8 cellular contexts compared by ENCODE assay signal in genomic region chr12:131711551-131712205, GRCh38. TPM values are rescaled to one million over a fixed set of nuclear protein-coding genes. Genes with fewer than 3 reads are reported as not detected.
A peak's percentile ranks its signal among the peaks of the same experiment; 100 is the strongest.
DNase-seq lines count a peak whose midpoint lies in the region; ATAC-seq and TF ChIP-seq lines count a peak whose summit lies in the region.

No MANE protein-coding gene starts in this region.

- peaks cover 19% of the 10 kb centered on the region for H3K4me1 ChIP-seq in adipocyte (ENCODE audit: control insufficient read depth, insufficient read depth, low read length)
- H3K4me1 ChIP-seq in liver (ENCODE audit: control insufficient read depth in 4 of 4, insufficient read depth in 4 of 4, low read length in 3 of 4): peaks cover 11 to 23% (median 18%) of the 10 kb centered on the region in 4 donors
- H3K4me1 ChIP-seq in upper lobe of left lung: peaks cover 18 to 32% (median 25%) of the 10 kb centered on the region in 4 donors

- H3K4me3 ChIP-seq in adipocyte (ENCODE audit: low read length) (peak overlapping the region; percentile 99), liver (ENCODE audit: low read depth in 1 of 3, low read length in 3 of 3) (peak overlapping the region; percentile 75 to 91 (median 85)), upper lobe of left lung (peak overlapping the region; percentile 93 to 99 (median 96))

- H3K9ac ChIP-seq in adipocyte (ENCODE audit: low read length) (peak overlapping the region; percentile 91), liver (ENCODE audit: low read depth in 1 of 2, low read length in 2 of 2) (peak overlapping the region; percentile 74 to 92)

- H3K27me3 ChIP-seq in adipocyte (replicated peaks; ENCODE audit: control insufficient read depth, insufficient read depth, low read length) (no peaks in the 10 kb centered on the region), liver (ENCODE audit: control insufficient read depth in 4 of 4, insufficient read depth in 4 of 4, low read length in 3 of 4) (no peaks in the 10 kb centered on the region), upper lobe of left lung (no peaks in the 10 kb centered on the region)

- H3K27ac Mint-ChIP-seq in stimulated activated naive CD8-positive, alpha-beta T cell treated with anti-CD3 and anti-CD28 coated beads, Interleukin-15, Interleukin-2, amounts not matched to agents 100 ng/mL and 50 ng/mL, for 24 hours: peak overlapping the region; percentile 99

- no peak for ATAC-seq in stimulated activated naive CD8-positive, alpha-beta T cell treated with anti-CD3 and anti-CD28 coated beads, Interleukin-15, Interleukin-2, amounts not matched to agents 100 U/mL and 50 U/mL, for 24 hours
- no peak for ATAC-seq in upper lobe of left lung (ENCODE audit: low FRiP score in 2 of 2)
- no peak for ATAC-seq in GM21717 (IDR thresholded peaks at IDR 0.05; ENCODE audit: unreplicated experiment)

- TF ChIP-seq CTCF in liver (IDR thresholded peaks at IDR 0.05; ENCODE audit: low read depth, low read length, missing input control): no peak
- no peak for TF ChIP-seq CTCF in upper lobe of left lung (IDR thresholded peaks at IDR 0.05)

- H3K36me3 Mint-ChIP-seq in stimulated activated naive CD8-positive, alpha-beta T cell treated with anti-CD3 and anti-CD28 coated beads, Interleukin-15, Interleukin-2, amounts not matched to agents 100 ng/mL and 50 ng/mL, for 24 hours (ENCODE audit: low read depth): peaks cover 40% of the 10 kb centered on the region

- H3K9me3 ChIP-seq in adipocyte (ENCODE audit: control insufficient read depth, low read length) (no peaks in the 10 kb centered on the region), liver (ENCODE audit: control insufficient read depth in 4 of 4, low read length in 3 of 4) (no peaks in the 10 kb centered on the region), upper lobe of left lung (no peaks in the 10 kb centered on the region)

- no peak for TF ChIP-seq POLR2A in upper lobe of left lung (IDR thresholded peaks at IDR 0.05)

- 1% methylated on average over 37 of the region's 37 CpGs for WGBS in liver
- 0 to 1% methylated on average over 29 to 35 of the region's 37 CpGs for WGBS in upper lobe of left lung, 2 donors

- no peaks in the 10 kb centered on the region for H3K9me3 Mint-ChIP-seq in stimulated activated naive CD8-positive, alpha-beta T cell treated with anti-CD3 and anti-CD28 coated beads, Interleukin-15, Interleukin-2, amounts not matched to agents 100 ng/mL and 50 ng/mL, for 24 hours

- no peak for TF ChIP-seq RAD21 in liver (IDR thresholded peaks at IDR 0.05)

- peak overlapping the region; percentile 98 for H3K4me3 Mint-ChIP-seq in stimulated activated naive CD8-positive, alpha-beta T cell treated with anti-CD3 and anti-CD28 coated beads, Interleukin-15, Interleukin-2, amounts not matched to agents 100 ng/mL and 50 ng/mL, for 24 hours

- H3K36me3 ChIP-seq in adipocyte (ENCODE audit: control insufficient read depth, insufficient read depth, low read length, severe bottlenecking) (peaks cover 29% of the 10 kb centered on the region), liver (ENCODE audit: control insufficient read depth in 4 of 4, insufficient read depth in 3 of 4, low read depth in 1 of 4, low read length in 3 of 4) (peaks cover 12 to 29% (median 28%) of the 10 kb centered on the region in 4 donors), upper lobe of left lung (peaks cover 18 to 34% (median 28%) of the 10 kb centered on the region in 4 donors)

- no peaks in the 10 kb centered on the region for H3K27me3 Mint-ChIP-seq in stimulated activated naive CD8-positive, alpha-beta T cell treated with anti-CD3 and anti-CD28 coated beads, Interleukin-15, Interleukin-2, amounts not matched to agents 100 ng/mL and 50 ng/mL, for 24 hours

- DNase-seq in stimulated activated naive CD8-positive, alpha-beta T cell treated with anti-CD3 and anti-CD28 coated beads, Interleukin-15, Interleukin-2, amounts not matched to agents 100 U/mL and 50 U/mL, for 24 hours: no peak
- peak; percentile 19 for DNase-seq in adipocyte (ENCODE audit: low read depth)
- DNase-seq in upper lobe of left lung: peak in 1 of 2 donors; percentile 61
- DNase-seq in activated gamma-delta T cell treated with Interleukin-2 at 50 U/mL for 16 hours: no peak
- DNase-seq in GM03348 (ENCODE audit: low spot score): no peak

- H3K27ac ChIP-seq in liver (ENCODE audit: low read depth in 1 of 2, low read length in 2 of 2) (no peak overlapping the region), upper lobe of left lung (peak overlapping the region; percentile 96 to 97 (median 96))

- peaks cover 35% of the 10 kb centered on the region for H3K4me1 Mint-ChIP-seq in stimulated activated naive CD8-positive, alpha-beta T cell treated with anti-CD3 and anti-CD28 coated beads, Interleukin-15, Interleukin-2, amounts not matched to agents 100 ng/mL and 50 ng/mL, for 24 hours (ENCODE audit: low read depth)

- TF ChIP-seq EP300 in upper lobe of left lung (IDR thresholded peaks at IDR 0.05): no peak

TF ChIP-seq in liver, 16 proteins besides CTCF, POLR2A, EP300 and RAD21:
- TF ChIP-seq MAX (IDR thresholded peaks at IDR 0.05) (no peak), RXRA (IDR thresholded peaks at IDR 0.05) (no peak), REST (IDR thresholded peaks at IDR 0.05) (no peak), TAF1 (conservative IDR thresholded peaks at IDR 0.05) (no peak), ATF3 (IDR thresholded peaks at IDR 0.05) (no peak), HNF4A (conservative IDR thresholded peaks at IDR 0.05) (no peak), NR2F2 (IDR thresholded peaks at IDR 0.05) (no peak), ZBTB33 (IDR thresholded peaks at IDR 0.05) (no peak), JUND (IDR thresholded peaks at IDR 0.05) (no peak), GABPA (IDR thresholded peaks at IDR 0.05 in 1 of 2, conservative IDR thresholded peaks at IDR 0.05 in 1 of 2) (no peak), EGR1 (IDR thresholded peaks at IDR 0.05; ENCODE audit: low read depth in 2 of 2) (no peak), HNF4G (IDR thresholded peaks at IDR 0.05) (no peak), YY1 (IDR thresholded peaks at IDR 0.05) (no peak), SP1 (IDR thresholded peaks at IDR 0.05) (no peak), FOXA2 (IDR thresholded peaks at IDR 0.05) (no peak), FOXA1 (IDR thresholded peaks at IDR 0.05) (no peak)

RNA-seq across cellular contexts. Expression of gene SFSWAP, which starts 0.8 kb away (rescaled TPM):
- 10 to 100 TPM; 12.2 to 21.6 TPM for total RNA-seq in liver
- 1 to 10 TPM; 6.1 to 7.9 TPM for polyA plus RNA-seq in liver
- 100 to 1,000 TPM in 1 of 6 donors, 10 to 100 TPM in 5; 33.9 to 136 (median 51.4) TPM for total RNA-seq in upper lobe of left lung

Comparison
In these comparisons a context has a peak if more than half of its experiments do, and no peak if none do; other contexts are left out.
1. H3K27ac ChIP-seq: peak in upper lobe of left lung (4 of 4); none in liver (0 of 2).
2. Peak in every context shown above with its lines, with median percentiles within 50 percentile points of each other: H3K4me3 ChIP-seq.